ENCODE assay signal across 27 cellular contexts in genomic region chr9:72044095-72044494, GRCh38. TPM values are rescaled to one million over a fixed set of nuclear protein-coding genes. Genes with fewer than 3 reads are reported as not detected.
"Had no signal": no experiment of that assay in that cellular context is flagged by ENCODE, and none has a peak within 500 bp of the region (broad histone marks: within the 10 kb centered on the region; RNA-seq: fewer than 3 reads in every experiment).

No MANE protein-coding gene starts in this region.

- H3K4me1 ChIP-seq: breast epithelium had no signal

- ATAC-seq: activated CD4-positive, alpha-beta T cell treated with anti-CD3 and anti-CD28 coated beads for 36 hours; activated CD8-positive, alpha-beta T cell treated with anti-CD3 and anti-CD28 coated beads, Interleukin-2, amount 10 ng/mL, durations not matched to agents 7 days and 5 days; Panc1; Right ventricle myocardium inferior; T-cell had no signal

- H3K9me3 ChIP-seq: breast epithelium had no signal

- H3K36me3 ChIP-seq: breast epithelium had no signal

- H3K4me3 ChIP-seq: breast epithelium, SK-N-MC had no signal

- DNase-seq: activated CD4-positive, alpha-beta T cell treated with anti-CD3 and anti-CD28 coated beads for 36 hours; activated CD4-positive, alpha-beta T cell treated with anti-CD3 and anti-CD28 coated beads, Interleukin-2, amount 50 U/mL, for 1 hour; activated CD4-positive, CD25-positive, alpha-beta regulatory T cell; activated CD8-positive, alpha-beta memory T cell treated with anti-CD3 and anti-CD28 coated beads, Interleukin-2, amount 50 U/mL, for 48 hours; activated CD8-positive, alpha-beta T cell treated with anti-CD3 and anti-CD28 coated beads, Interleukin-2, amount 10 ng/mL, durations not matched to agents 7 days and 5 days; activated naive CD4-positive, alpha-beta T cell treated with anti-CD3 and anti-CD28 coated beads, Interleukin-2, amount 50 U/mL, for 16 hours; activated naive CD8-positive, alpha-beta T cell treated with anti-CD3 and anti-CD28 coated beads, Interleukin-2, amount 10 ng/mL, durations not matched to agents 7 days and 5 days; activated T-cell treated with anti-CD3 and anti-CD28 coated beads, Interleukin-2, amount 50 U/mL, for 1 hour; aorta; caudate nucleus; KBM-7; NCI-H1048; NCI-H146; NCI-H187 treated with DMSO at 0.1 percent for 48 hours; NCI-H2081 treated with DMSO at 0.1 percent for 48 hours; NCI-H446; NCI-H524; NCI-H748 treated with DMSO at 0.1 percent for 48 hours; RPMI8226; T-cell; T-helper 2 cell; T1000 had no signal

RNA-seq across cellular contexts. Expression of gene C9orf57, which starts 16.3 kb away (rescaled TPM):
- total RNA-seq: activated CD4-positive, alpha-beta T cell treated with anti-CD3 and anti-CD28 coated beads for 36 hours; activated CD8-positive, alpha-beta T cell treated with anti-CD3 and anti-CD28 coated beads, Interleukin-2, amount 10 ng/mL, durations not matched to agents 7 days and 5 days; activated naive CD8-positive, alpha-beta T cell treated with anti-CD3 and anti-CD28 coated beads, Interleukin-2, amount 10 ng/mL, durations not matched to agents 7 days and 5 days; aorta; breast epithelium; OCI-LY7; Right ventricle myocardium inferior; T-cell had no signal
